Comparison of ENCODE assay signal across 9 cellular contexts in genomic region chr2:27264253-27264752, GRCh38. TPM values are rescaled to one million over a fixed set of nuclear protein-coding genes. Genes with fewer than 3 reads are reported as not detected.
DNase-seq lines count a peak whose midpoint lies in the region; ATAC-seq and TF ChIP-seq lines count a peak whose summit lies in the region.
"Had no signal": no experiment of that assay in that cellular context is flagged by ENCODE, and none has a peak within 500 bp of the region (broad histone marks: within the 10 kb centered on the region; RNA-seq: fewer than 3 reads in every experiment).

No MANE protein-coding gene starts in this region.

- DNase-seq in activated T-cell treated with anti-CD3 and anti-CD28 coated beads for 1 hour (ENCODE audit: low read depth) (peak; percentile 6), activated T-cell treated with anti-CD3 and anti-CD28 coated beads for 4 hours (no peak), left lung (no peak), upper lobe of left lung (peak in 1 of 2 donors; percentile 83), amygdala (lab: John Stamatoyannopoulos, UW) (no peak)
- DNase-seq in activated naive CD4-positive, alpha-beta T cell treated with anti-CD3 and anti-CD28 coated beads, Interleukin-2, amount 50 U/mL, for 72 hours (ENCODE audit: low spot score in 2 of 2), result peak in 1 of 2 donors; percentile 16

- 1 to 2% methylated on average over 13 to 38 of the region's 38 CpGs for WGBS in upper lobe of left lung, 2 donors

- ATAC-seq in activated naive CD4-positive, alpha-beta T cell treated with anti-CD3 and anti-CD28 coated beads, Interleukin-2, amount 50 U/mL, for 72 hours, result peak; percentile 44 to 64
- ATAC-seq in left lung (peak; percentile 38), upper lobe of left lung (ENCODE audit: low FRiP score in 2 of 2) (peak in 1 of 2 donors; percentile 37), HG03460 (IDR thresholded peaks at IDR 0.05; ENCODE audit: unreplicated experiment) (no peak), GM18909 (IDR thresholded peaks at IDR 0.05; ENCODE audit: poor library complexity, unreplicated experiment) (no peak)

- H3K9me3 Mint-ChIP-seq in activated naive CD4-positive, alpha-beta T cell treated with anti-CD3 and anti-CD28 coated beads, Interleukin-2, amount 50 U/mL, for 72 hours, result no peaks in the 10 kb centered on the region

- no peak for TF ChIP-seq POLR2A in upper lobe of left lung (IDR thresholded peaks at IDR 0.05)

- H3K4me1 ChIP-seq in left lung (peaks cover 17 to 36% of the 10 kb centered on the region in 2 donors), upper lobe of left lung (peaks cover 33 to 43% (median 36%) of the 10 kb centered on the region in 4 donors)

- no peak overlapping the region for H3K27ac ChIP-seq in left lung
- H3K27ac ChIP-seq in upper lobe of left lung, result no peak overlapping the region

- H3K9me3 ChIP-seq in left lung (no peaks in the 10 kb centered on the region), upper lobe of left lung (no peaks in the 10 kb centered on the region)

- TF ChIP-seq EP300 in upper lobe of left lung (IDR thresholded peaks at IDR 0.05), result no peak

- intact Hi-C loops in left lung (cut with DNase I), result no loop called here

- TF ChIP-seq CTCF in left lung (IDR thresholded peaks at IDR 0.05) (no peak), upper lobe of left lung (IDR thresholded peaks at IDR 0.05) (no peak)

- H3K27me3 ChIP-seq in left lung (peaks cover 51 to 88% of the 10 kb centered on the region in 2 donors), upper lobe of left lung (peaks cover 1 to 41% (median 28%) of the 10 kb centered on the region in 4 donors)

- no peak overlapping the region for H3K27ac Mint-ChIP-seq in activated naive CD4-positive, alpha-beta T cell treated with anti-CD3 and anti-CD28 coated beads, Interleukin-2, amount 50 U/mL, for 72 hours

- H3K4me3 ChIP-seq in left lung, result peak overlapping the region; percentile 6 to 38
- H3K4me3 ChIP-seq in upper lobe of left lung, result peak overlapping the region in 3 of 4 donors; percentile 37 to 60 (median 42)

- peaks cover 5% of the 10 kb centered on the region in 2 donors for H3K36me3 Mint-ChIP-seq in activated naive CD4-positive, alpha-beta T cell treated with anti-CD3 and anti-CD28 coated beads, Interleukin-2, amount 50 U/mL, for 72 hours

- no peaks in the 10 kb centered on the region for H3K36me3 ChIP-seq in left lung
- H3K36me3 ChIP-seq in upper lobe of left lung, result no peaks in the 10 kb centered on the region

RNA-seq across cellular contexts. Expression of gene SLC30A3, which starts 1.5 kb away (rescaled TPM):
- total RNA-seq in activated naive CD4-positive, alpha-beta T cell treated with anti-CD3 and anti-CD28 coated beads, Interleukin-2, amount 50 U/mL, for 72 hours, result under 1 TPM; 0.68 to 0.88 TPM
- under 1 TPM; 0.39 to 0.64 TPM for total RNA-seq in left lung
- 1 to 10 TPM in 4 of 6 donors, under 1 TPM in 2; 0.20 to 2.3 (median 1.2) TPM for total RNA-seq in upper lobe of left lung

RNA-seq across cellular contexts. Expression of gene DNAJC5G, which starts 10.9 kb away (rescaled TPM):
- total RNA-seq in activated naive CD4-positive, alpha-beta T cell treated with anti-CD3 and anti-CD28 coated beads, Interleukin-2, amount 50 U/mL, for 72 hours, result not detected
- total RNA-seq in left lung, result not detected
- total RNA-seq in upper lobe of left lung, result not detected
- total RNA-seq: kidney epithelial cell had no signal

RNA-seq across cellular contexts. Expression of gene TRIM54, which starts 17.9 kb away (rescaled TPM):
- not detected for total RNA-seq in activated naive CD4-positive, alpha-beta T cell treated with anti-CD3 and anti-CD28 coated beads, Interleukin-2, amount 50 U/mL, for 72 hours
- total RNA-seq in left lung (under 1 TPM in 1 of 2 donors, not detected in 1; 0.17 TPM), upper lobe of left lung (under 1 TPM in 1 of 6 donors, not detected in 5; 0.49 TPM)

RNA-seq across cellular contexts. Expression of gene UCN, which starts 43.9 kb away (rescaled TPM):
- 1 to 10 TPM; 1.6 to 3.6 TPM for total RNA-seq in activated naive CD4-positive, alpha-beta T cell treated with anti-CD3 and anti-CD28 coated beads, Interleukin-2, amount 50 U/mL, for 72 hours
- 1 to 10 TPM; 1.5 to 2.6 TPM for total RNA-seq in left lung
- total RNA-seq in upper lobe of left lung, result 10 to 100 TPM in 2 of 6 donors, 1 to 10 TPM in 4; 2.6 to 81.7 (median 4.6) TPM

RNA-seq across cellular contexts. Expression of gene CAD, which starts 47.1 kb away (rescaled TPM):
- 10 to 100 TPM; 85.2 to 86.3 TPM for total RNA-seq in activated naive CD4-positive, alpha-beta T cell treated with anti-CD3 and anti-CD28 coated beads, Interleukin-2, amount 50 U/mL, for 72 hours
- total RNA-seq in left lung (10 to 100 TPM; 31.1 to 51.2 TPM), upper lobe of left lung (10 to 100 TPM; 19.8 to 66.0 (median 33.5) TPM)

Comparison
In these comparisons a context has a peak if more than half of its experiments do, and no peak if none do; other contexts are left out.
1. ATAC-seq: peak in activated naive CD4-positive, alpha-beta T cell treated with anti-CD3 and anti-CD28 coated beads, Interleukin-2, amount 50 U/mL, for 72 hours (2 of 2) and left lung (single experiment); none in HG03460 (single experiment) and GM18909 (single experiment).